ENCODE assay signal across 28 cellular contexts in the genomic region with DNA sequence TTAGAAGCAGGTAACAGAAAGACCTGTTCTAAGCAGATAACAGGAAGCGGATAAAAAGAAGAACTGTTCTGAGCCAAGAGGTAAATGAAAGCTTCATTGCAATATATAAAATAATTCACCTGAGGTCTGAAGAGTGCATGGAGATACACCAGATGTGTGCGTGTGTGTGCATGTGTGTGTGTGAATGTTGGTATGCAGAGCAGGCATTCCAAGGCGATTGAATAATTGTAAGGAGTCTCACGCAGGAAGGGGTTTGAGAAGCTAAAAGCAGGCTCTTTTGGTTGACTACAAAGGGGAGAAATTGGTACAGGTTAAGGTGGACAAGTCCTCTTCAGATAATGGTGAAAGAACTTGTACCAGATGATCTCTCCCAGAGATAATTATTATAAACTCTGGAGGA.
"Had no signal": no experiment of that assay in that cellular context is flagged by ENCODE, and none has a peak within 500 bp of the region (broad histone marks: within the 10 kb centered on the region; RNA-seq: fewer than 3 reads in every experiment).

No MANE protein-coding gene starts in this region.

- H3K4me2 ChIP-seq: hepatocyte, smooth muscle cell had no signal

- H3K9me3 Mint-ChIP-seq: type B pancreatic cell had no signal

- H3K27ac Mint-ChIP-seq: naive thymus-derived CD4-positive, alpha-beta T cell; natural killer cell treated with Interleukin-12 subunit alpha and Interleukin-12 subunit beta and Interleukin-15 and Interleukin-18, amount 100 ng/mL, for 72 hours; stimulated activated memory B cell treated with anti-CD40 and anti-IgM and Interleukin-4, amounts not matched to agents 10 μg/mL and 1 μg/mL and 100 μg/mL, for 72 hours; stimulated activated naive CD8-positive, alpha-beta T cell treated with anti-CD3 and anti-CD28 coated beads, Interleukin-15, amount 100 ng/mL, for 72 hours; type B pancreatic cell had no signal

- H3K27ac ChIP-seq: hepatocyte, left lung, lower lobe of right lung, parathyroid adenoma, psoas muscle, right atrium auricular region, right lobe of liver, tibial nerve, uterus had no signal

- H3K79me2 ChIP-seq: hepatocyte, parathyroid adenoma had no signal

- H3K9me3 ChIP-seq: lower lobe of right lung, psoas muscle, right lobe of liver, tibial nerve, uterus had no signal

- ATAC-seq: left colon; left lung; lower lobe of right lung; mucosa of descending colon; naive thymus-derived CD4-positive, alpha-beta T cell; natural killer cell treated with Interleukin-12 subunit alpha and Interleukin-12 subunit beta and Interleukin-15 and Interleukin-18, amount 100 ng/mL, for 72 hours; psoas muscle; right lobe of liver; stimulated activated memory B cell treated with anti-CD40 and anti-IgM and Interleukin-4, amounts not matched to agents 10 μg/mL and 1 μg/mL and 100 μg/mL, for 72 hours; stimulated activated naive CD8-positive, alpha-beta T cell treated with anti-CD3 and anti-CD28 coated beads, Interleukin-15, amount 100 ng/mL, for 72 hours had no signal

- H3K9ac ChIP-seq: parathyroid adenoma had no signal

- H3K36me3 ChIP-seq: left lung, lower lobe of right lung, right atrium auricular region, right lobe of liver, tibial nerve, uterus had no signal

- H3K36me3 Mint-ChIP-seq: stimulated activated memory B cell treated with anti-CD40 and anti-IgM and Interleukin-4, amounts not matched to agents 10 μg/mL and 1 μg/mL and 100 μg/mL, for 72 hours; type B pancreatic cell had no signal

- H3K27me3 Mint-ChIP-seq: naive thymus-derived CD4-positive, alpha-beta T cell; natural killer cell treated with Interleukin-12 subunit alpha and Interleukin-12 subunit beta and Interleukin-15 and Interleukin-18, amount 100 ng/mL, for 72 hours; stimulated activated memory B cell treated with anti-CD40 and anti-IgM and Interleukin-4, amounts not matched to agents 10 μg/mL and 1 μg/mL and 100 μg/mL, for 72 hours; stimulated activated naive CD8-positive, alpha-beta T cell treated with anti-CD3 and anti-CD28 coated beads, Interleukin-15, amount 100 ng/mL, for 72 hours; type B pancreatic cell had no signal

- H3K4me3 ChIP-seq: hepatocyte, left lung, lower lobe of right lung, mucosa of descending colon, psoas muscle, right atrium auricular region, right lobe of liver, smooth muscle cell, tibial nerve, uterus had no signal

- H3K4me1 Mint-ChIP-seq: naive thymus-derived CD4-positive, alpha-beta T cell; stimulated activated memory B cell treated with anti-CD40 and anti-IgM and Interleukin-4, amounts not matched to agents 10 μg/mL and 1 μg/mL and 100 μg/mL, for 72 hours; stimulated activated naive CD8-positive, alpha-beta T cell treated with anti-CD3 and anti-CD28 coated beads, Interleukin-15, amount 100 ng/mL, for 72 hours had no signal

- H3K27me3 ChIP-seq: hepatocyte, left lung, right atrium auricular region, right lobe of liver, tibial nerve, uterus had no signal

- H3K4me1 ChIP-seq: left lung, lower lobe of right lung, parathyroid adenoma, psoas muscle, right atrium auricular region, right lobe of liver, tibial nerve, uterus had no signal

- H3K4me3 Mint-ChIP-seq: naive thymus-derived CD4-positive, alpha-beta T cell; natural killer cell treated with Interleukin-12 subunit alpha and Interleukin-12 subunit beta and Interleukin-15 and Interleukin-18, amount 100 ng/mL, for 72 hours; stimulated activated memory B cell treated with anti-CD40 and anti-IgM and Interleukin-4, amounts not matched to agents 10 μg/mL and 1 μg/mL and 100 μg/mL, for 72 hours; stimulated activated naive CD8-positive, alpha-beta T cell treated with anti-CD3 and anti-CD28 coated beads, Interleukin-15, amount 100 ng/mL, for 72 hours; type B pancreatic cell had no signal

- DNase-seq: kidney; left colon; left lung; lower lobe of right lung; mammary epithelial cell; mesenchymal stem cell; midbrain; mucosa of descending colon; naive thymus-derived CD4-positive, alpha-beta T cell; nucleus accumbens; psoas muscle; right lobe of liver; stimulated activated CD4-positive, alpha-beta T cell treated with anti-CD3 and anti-CD28 coated beads, Interleukin-1b, Interleukin-23, amount 100 ng/mL, for 48 hours; stimulated activated CD4-positive, alpha-beta T cell treated with anti-CD3 and anti-CD28 coated beads, Interleukin-2, amount 100 ng/mL, for 48 hours; stimulated activated CD4-positive, alpha-beta T cell treated with anti-CD3 and anti-CD28 coated beads, Interleukin-4, amount 100 ng/mL, for 4 hours; stimulated activated CD8-positive, alpha-beta memory T cell treated with anti-CD3 and anti-CD28 coated beads, Interleukin-4, amount 100 ng/mL, for 48 hours; stimulated activated naive CD4-positive, alpha-beta T cell treated with Interleukin-2 at 50 U/mL for 16 hours; stimulated activated naive CD8-positive, alpha-beta T cell treated with anti-CD3 and anti-CD28 coated beads, Interleukin-15, amount 100 ng/mL, for 72 hours; substantia nigra; uterus had no signal
